ENCODE assay signal across 8 cellular contexts in genomic region chr9:93567271-93567959, GRCh38. TPM values are rescaled to one million over a fixed set of nuclear protein-coding genes. Genes with fewer than 3 reads are reported as not detected.
A peak's percentile ranks its signal among the peaks of the same experiment; 100 is the strongest.
DNase-seq lines count a peak whose midpoint lies in the region; ATAC-seq and TF ChIP-seq lines count a peak whose summit lies in the region.

No MANE protein-coding gene starts in this region.

- H3K4me3 Mint-ChIP-seq in WTC11, result peak overlapping the region; percentile 72

- no peaks in the 10 kb centered on the region for H3K9me3 ChIP-seq in gastroesophageal sphincter

- H3K79me2 ChIP-seq in ACC112 (ENCODE audit: control insufficient read depth, insufficient read depth, low read length, unreplicated experiment), result peaks cover 6% of the 10 kb centered on the region

- peaks cover 12% of the 10 kb centered on the region for H3K36me3 ChIP-seq in ACC112 (ENCODE audit: insufficient read depth, low read length)
- H3K36me3 ChIP-seq in gastroesophageal sphincter, result peaks cover 0 to 24% of the 10 kb centered on the region in 2 donors

- WGBS in gastroesophageal sphincter (ENCODE audit: low coverage in 1 of 2), 2 donors, result 63% methylated on average over 1 to 8 of the region's 15 CpGs

- TF ChIP-seq EP300 in gastroesophageal sphincter (IDR thresholded peaks at IDR 0.05), result no peak

- H3K27ac Mint-ChIP-seq in WTC11, result peak overlapping the region; percentile 76

- peaks cover 8% of the 10 kb centered on the region; the same call in 1 of the 2 replicates for H3K4me1 Mint-ChIP-seq in WTC11

- H3K4me3 ChIP-seq in ACC112 (ENCODE audit: low read depth, low read length), result peak overlapping the region; percentile 87
- peak overlapping the region; percentile 37 to 65 for H3K4me3 ChIP-seq in gastroesophageal sphincter

- H3K4me1 ChIP-seq in ACC112 (ENCODE audit: control insufficient read depth, insufficient read depth, low read length, unreplicated experiment), result peaks cover 9% of the 10 kb centered on the region
- H3K4me1 ChIP-seq in gastroesophageal sphincter, result peaks cover 0 to 15% (median 8%) of the 10 kb centered on the region in 3 donors

- peaks cover 36% of the 10 kb centered on the region for H3K36me3 Mint-ChIP-seq in WTC11

- H3K27ac ChIP-seq in ACC112 (ENCODE audit: low read depth, low read length), result peak overlapping the region; percentile 68
- peak overlapping the region; percentile 85 to 97 (median 94) for H3K27ac ChIP-seq in gastroesophageal sphincter

- POLR2A ChIA-PET in WTC11 (lab: Charles Lee), result interaction anchor here (1.2 kb wide), 2 partner anchors 15 to 117 kb away, joined by 4 to 5 read pairs; no protein-coding TSS in a partner anchor

- TF ChIP-seq POLR2A in gastroesophageal sphincter (IDR thresholded peaks at IDR 0.05), result no peak

- H3K27me3 Mint-ChIP-seq in WTC11 (ENCODE audit: low read depth), result peaks cover 7% of the 10 kb centered on the region

- peaks cover 13% of the 10 kb centered on the region for H3K9me3 Mint-ChIP-seq in WTC11

- peak; percentile 5 for ATAC-seq in GM21723 (IDR thresholded peaks at IDR 0.05; ENCODE audit: unreplicated experiment)
- ATAC-seq in WTC11, result no peak
- ATAC-seq in gastroesophageal sphincter, result peak; percentile 8
- ATAC-seq in GM19397 (IDR thresholded peaks at IDR 0.05; ENCODE audit: unreplicated experiment), result no peak
- no peak for ATAC-seq in GM18517 (IDR thresholded peaks at IDR 0.05; ENCODE audit: unreplicated experiment)

- H3K27me3 ChIP-seq in ACC112 (ENCODE audit: insufficient read depth, low read length), result no peaks in the 10 kb centered on the region
- no peaks in the 10 kb centered on the region for H3K27me3 ChIP-seq in gastroesophageal sphincter

- no peak for TF ChIP-seq CTCF in WTC11 (IDR thresholded peaks at IDR 0.05)
- no peak for TF ChIP-seq CTCF in gastroesophageal sphincter (IDR thresholded peaks at IDR 0.05)

- DNase-seq in WTC11 (ENCODE audit: low spot score), result no peak
- DNase-seq in posterior vena cava (ENCODE audit: low spot score), result peak; percentile 75
- no peak for DNase-seq in NCI-H1694 (lab: John Stamatoyannopoulos, UW)

- CTCF ChIA-PET in WTC11 (lab: Charles Lee), result interaction anchor here (1.0 to 2.3 kb wide), 14 partner anchors 11 to 446 kb away, joined by 3 to 34 read pairs (median 8); partner anchors contain the start of gene FAM120AOS

- intact Hi-C loops in posterior vena cava (cut with DNase I), result loop anchor here in 1 of 2 donors (5.0 kb wide), 1 partner anchor 115 kb away; the partner anchor contains the start of genes FAM120A and FAM120AOS

- H2AFZ ChIP-seq in ACC112 (ENCODE audit: low read length, unreplicated experiment), result peak overlapping the region; percentile 45

TF ChIP-seq in WTC11, 78 proteins besides CTCF, POLR2A, EP300 and RAD21 (continues in another document):
- TF ChIP-seq, protein P1, sequence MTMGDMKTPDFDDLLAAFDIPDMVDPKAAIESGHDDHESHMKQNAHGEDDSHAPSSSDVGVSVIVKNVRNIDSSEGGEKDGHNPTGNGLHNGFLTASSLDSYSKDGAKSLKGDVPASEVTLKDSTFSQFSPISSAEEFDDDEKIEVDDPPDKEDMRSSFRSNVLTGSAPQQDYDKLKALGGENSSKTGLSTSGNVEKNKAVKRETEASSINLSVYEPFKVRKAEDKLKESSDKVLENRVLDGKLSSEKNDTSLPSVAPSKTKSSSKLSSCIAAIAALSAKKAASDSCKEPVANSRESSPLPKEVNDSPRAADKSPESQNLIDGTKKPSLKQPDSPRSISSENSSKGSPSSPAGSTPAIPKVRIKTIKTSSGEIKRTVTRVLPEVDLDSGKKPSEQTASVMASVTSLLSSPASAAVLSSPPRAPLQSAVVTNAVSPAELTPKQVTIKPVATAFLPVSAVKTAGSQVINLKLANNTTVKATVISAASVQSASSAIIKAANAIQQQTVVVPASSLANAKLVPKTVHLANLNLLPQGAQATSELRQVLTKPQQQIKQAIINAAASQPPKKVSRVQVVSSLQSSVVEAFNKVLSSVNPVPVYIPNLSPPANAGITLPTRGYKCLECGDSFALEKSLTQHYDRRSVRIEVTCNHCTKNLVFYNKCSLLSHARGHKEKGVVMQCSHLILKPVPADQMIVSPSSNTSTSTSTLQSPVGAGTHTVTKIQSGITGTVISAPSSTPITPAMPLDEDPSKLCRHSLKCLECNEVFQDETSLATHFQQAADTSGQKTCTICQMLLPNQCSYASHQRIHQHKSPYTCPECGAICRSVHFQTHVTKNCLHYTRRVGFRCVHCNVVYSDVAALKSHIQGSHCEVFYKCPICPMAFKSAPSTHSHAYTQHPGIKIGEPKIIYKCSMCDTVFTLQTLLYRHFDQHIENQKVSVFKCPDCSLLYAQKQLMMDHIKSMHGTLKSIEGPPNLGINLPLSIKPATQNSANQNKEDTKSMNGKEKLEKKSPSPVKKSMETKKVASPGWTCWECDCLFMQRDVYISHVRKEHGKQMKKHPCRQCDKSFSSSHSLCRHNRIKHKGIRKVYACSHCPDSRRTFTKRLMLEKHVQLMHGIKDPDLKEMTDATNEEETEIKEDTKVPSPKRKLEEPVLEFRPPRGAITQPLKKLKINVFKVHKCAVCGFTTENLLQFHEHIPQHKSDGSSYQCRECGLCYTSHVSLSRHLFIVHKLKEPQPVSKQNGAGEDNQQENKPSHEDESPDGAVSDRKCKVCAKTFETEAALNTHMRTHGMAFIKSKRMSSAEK (CRISPR knock-in tag; IDR thresholded peaks at IDR 0.05; ENCODE audit: borderline replicate concordance), result no peak
- TF ChIP-seq SMAD4 (CRISPR knock-in tag; IDR thresholded peaks at IDR 0.05) (no peak), FOXJ3 (CRISPR knock-in tag; IDR thresholded peaks at IDR 0.05; ENCODE audit: borderline replicate concordance) (no peak), ZBTB21 (CRISPR knock-in tag; IDR thresholded peaks at IDR 0.05; ENCODE audit: borderline replicate concordance) (no peak), STAT6 (CRISPR knock-in tag; conservative IDR thresholded peaks at IDR 0.05; ENCODE audit: low read depth) (no peak), SOX15 (CRISPR knock-in tag; IDR thresholded peaks at IDR 0.05) (no peak), MXD4 (CRISPR knock-in tag; IDR thresholded peaks at IDR 0.05; ENCODE audit: borderline replicate concordance) (no peak), JUN (CRISPR knock-in tag; IDR thresholded peaks at IDR 0.05) (no peak), NR3C1 (CRISPR knock-in tag; conservative IDR thresholded peaks at IDR 0.05; ENCODE audit: low read depth) (no peak)
- TF ChIP-seq, protein P2, sequence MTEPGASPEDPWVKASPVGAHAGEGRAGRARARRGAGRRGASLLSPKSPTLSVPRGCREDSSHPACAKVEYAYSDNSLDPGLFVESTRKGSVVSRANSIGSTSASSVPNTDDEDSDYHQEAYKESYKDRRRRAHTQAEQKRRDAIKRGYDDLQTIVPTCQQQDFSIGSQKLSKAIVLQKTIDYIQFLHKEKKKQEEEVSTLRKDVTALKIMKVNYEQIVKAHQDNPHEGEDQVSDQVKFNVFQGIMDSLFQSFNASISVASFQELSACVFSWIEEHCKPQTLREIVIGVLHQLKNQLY (CRISPR knock-in tag; IDR thresholded peaks at IDR 0.05), result no peak
- TF ChIP-seq, protein P3, sequence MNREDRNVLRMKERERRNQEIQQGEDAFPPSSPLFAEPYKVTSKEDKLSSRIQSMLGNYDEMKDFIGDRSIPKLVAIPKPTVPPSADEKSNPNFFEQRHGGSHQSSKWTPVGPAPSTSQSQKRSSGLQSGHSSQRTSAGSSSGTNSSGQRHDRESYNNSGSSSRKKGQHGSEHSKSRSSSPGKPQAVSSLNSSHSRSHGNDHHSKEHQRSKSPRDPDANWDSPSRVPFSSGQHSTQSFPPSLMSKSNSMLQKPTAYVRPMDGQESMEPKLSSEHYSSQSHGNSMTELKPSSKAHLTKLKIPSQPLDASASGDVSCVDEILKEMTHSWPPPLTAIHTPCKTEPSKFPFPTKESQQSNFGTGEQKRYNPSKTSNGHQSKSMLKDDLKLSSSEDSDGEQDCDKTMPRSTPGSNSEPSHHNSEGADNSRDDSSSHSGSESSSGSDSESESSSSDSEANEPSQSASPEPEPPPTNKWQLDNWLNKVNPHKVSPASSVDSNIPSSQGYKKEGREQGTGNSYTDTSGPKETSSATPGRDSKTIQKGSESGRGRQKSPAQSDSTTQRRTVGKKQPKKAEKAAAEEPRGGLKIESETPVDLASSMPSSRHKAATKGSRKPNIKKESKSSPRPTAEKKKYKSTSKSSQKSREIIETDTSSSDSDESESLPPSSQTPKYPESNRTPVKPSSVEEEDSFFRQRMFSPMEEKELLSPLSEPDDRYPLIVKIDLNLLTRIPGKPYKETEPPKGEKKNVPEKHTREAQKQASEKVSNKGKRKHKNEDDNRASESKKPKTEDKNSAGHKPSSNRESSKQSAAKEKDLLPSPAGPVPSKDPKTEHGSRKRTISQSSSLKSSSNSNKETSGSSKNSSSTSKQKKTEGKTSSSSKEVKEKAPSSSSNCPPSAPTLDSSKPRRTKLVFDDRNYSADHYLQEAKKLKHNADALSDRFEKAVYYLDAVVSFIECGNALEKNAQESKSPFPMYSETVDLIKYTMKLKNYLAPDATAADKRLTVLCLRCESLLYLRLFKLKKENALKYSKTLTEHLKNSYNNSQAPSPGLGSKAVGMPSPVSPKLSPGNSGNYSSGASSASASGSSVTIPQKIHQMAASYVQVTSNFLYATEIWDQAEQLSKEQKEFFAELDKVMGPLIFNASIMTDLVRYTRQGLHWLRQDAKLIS (CRISPR knock-in tag; IDR thresholded peaks at IDR 0.05; ENCODE audit: borderline replicate concordance), result no peak

RNA-seq across cellular contexts. Expression of gene PHF2, which starts 9.0 kb away (rescaled TPM):
- total RNA-seq in WTC11 (2021) (9.8 to 11.6 TPM (median 10.6 TPM) in 3 replicates), gastroesophageal sphincter (10 to 100 TPM; 37.2 to 51.2 (median 39.2) TPM), posterior vena cava (10 to 100 TPM; 26.1 to 27.9 TPM)

Comparison
In these comparisons a context has a peak if more than half of its experiments do, and no peak if none do; other contexts are left out.
1. ATAC-seq: peak in GM21723 (single experiment) and gastroesophageal sphincter (single experiment); none in WTC11 (single experiment), GM19397 (single experiment) and GM18517 (single experiment).